Comparison of ENCODE assay signal across 16 cellular contexts in genomic region chr10:4174197-4174596, GRCh38.
DNase-seq lines count a peak whose midpoint lies in the region; ATAC-seq, FAIRE-seq and TF ChIP-seq lines count a peak whose summit lies in the region.
"Had no signal": no experiment of that assay in that cellular context is flagged by ENCODE, and none has a peak within 500 bp of the region (broad histone marks: within the 10 kb centered on the region; RNA-seq: fewer than 3 reads in every experiment).

No MANE protein-coding gene starts in this region.

- H3K9me1 ChIP-seq in K562 (ENCODE audit: control insufficient read depth, insufficient read depth, low read length) = no peaks in the 10 kb centered on the region

- H3K9ac ChIP-seq in mammary epithelial cell (ENCODE audit: insufficient read depth, low read length) = no peak overlapping the region
- H3K9ac ChIP-seq in K562 (ENCODE audit: insufficient read depth in 1 of 2, low read depth in 2 of 2, low read length in 2 of 2) = no peak overlapping the region
- H3K9ac ChIP-seq: BLaER1 had no signal

- POLR2A ChIA-PET in MCF 10A (lab: Yijun Ruan, JAX) = no interaction called here
- POLR2A ChIA-PET in K562 (lab: Yijun Ruan, JAX) = no interaction called here

- ATAC-seq in K562 = peak; percentile 52; the same call in 2 of the 3 replicates
- ATAC-seq: activated naive CD8-positive, alpha-beta T cell treated with anti-CD3 and anti-CD28 coated beads, Interleukin-2, amount 50 U/mL, for 24 hours had no signal

- no peak overlapping the region for H3K4me2 ChIP-seq in mammary epithelial cell (ENCODE audit: insufficient read depth, low read depth, low read length)
- H3K4me2 ChIP-seq in K562 (ENCODE audit: insufficient read depth, low read length) = no peak overlapping the region
- H3K4me2 ChIP-seq: BLaER1 had no signal

- BruUV-seq in MCF 10A (replicated peaks; lab: Mats Ljungman, UMichigan) (no TSS peak), mammary epithelial cell (replicated peaks; lab: Mats Ljungman, UMichigan) (no TSS peak), K562 (replicated peaks; lab: Mats Ljungman, UMichigan) (no TSS peak)

- no peak for FAIRE-seq in K562 (lab: Jason Lieb, UNC)

- H3K79me2 ChIP-seq in mammary epithelial cell (ENCODE audit: insufficient read depth, low read length) (no peaks in the 10 kb centered on the region), K562 (ENCODE audit: control insufficient read depth, insufficient read depth, low read length) (no peaks in the 10 kb centered on the region)

- 100% methylated on average over 4 of the region's 9 CpGs for WGBS in mammary epithelial cell (ENCODE audit: low coverage, missing lambda C conversion rate)
- 0% methylated on average over 9 of the region's 9 CpGs for WGBS in K562 (ENCODE audit: insufficient coverage, low coverage, missing lambda C conversion rate)

- dilution Hi-C loops in mammary epithelial cell (cut with HindIII; ENCODE audit: low sequenced_read_pairs) = no loop called here

- no peaks in the 10 kb centered on the region for H3K9me3 Mint-ChIP-seq in MCF 10A (ENCODE audit: unreplicated experiment)
- peaks cover 11% of the 10 kb centered on the region for H3K9me3 Mint-ChIP-seq in activated T-helper 2 cell treated with anti-CD3 and anti-CD28 coated beads, Interferon-gamma antibody, Interleukin-2, Interleukin-4, amounts not matched to agents 10 μg/mL and 5 μg/mL and 100 μg/mL, durations not matched to agents 14 hours and 24 hours and 36 hours
- H3K9me3 Mint-ChIP-seq: memory B cell had no signal

- H4K20me1 ChIP-seq in mammary epithelial cell (ENCODE audit: insufficient read depth, low read length) (no peaks in the 10 kb centered on the region), K562 (replicated peaks; ENCODE audit: control insufficient read depth, insufficient read depth, low read length) (no peaks in the 10 kb centered on the region)
- H4K20me1 ChIP-seq: BLaER1 had no signal

- no peak overlapping the region for H3K4me3 Mint-ChIP-seq in MCF 10A (ENCODE audit: unreplicated experiment)
- H3K4me3 Mint-ChIP-seq in activated T-helper 2 cell treated with anti-CD3 and anti-CD28 coated beads, Interferon-gamma antibody, Interleukin-2, Interleukin-4, amounts not matched to agents 10 μg/mL and 5 μg/mL and 100 μg/mL, durations not matched to agents 14 hours and 24 hours and 36 hours (ENCODE audit: low read depth) = no peak overlapping the region
- H3K4me3 Mint-ChIP-seq: activated naive CD8-positive, alpha-beta T cell treated with anti-CD3 and anti-CD28 coated beads, Interleukin-2, amount 50 U/mL, for 24 hours; memory B cell had no signal

- H3K4me3 ChIP-seq in mammary epithelial cell (replicated peaks in 1 of 3; ENCODE audit: insufficient read depth in 1 of 3, low read depth in 2 of 3, low read length in 3 of 3) (no peak overlapping the region), K562 (no peak overlapping the region), retinal pigment epithelial cell (ENCODE audit: low read length) (no peak overlapping the region)
- H3K4me3 ChIP-seq: BLaER1, heart right ventricle, ovary, uterus had no signal

- intact Hi-C loops in MCF 10A (cut with micrococcal nuclease) (no loop called here), mammary epithelial cell (cut with micrococcal nuclease) (no loop called here), K562 (cut with micrococcal nuclease) (no loop called here)
- intact Hi-C loops in activated T-helper 2 cell treated with anti-CD3 and anti-CD28 coated beads, Interferon-gamma antibody, Interleukin-2, Interleukin-4, amounts not matched to agents 10 μg/mL and 5 μg/mL and 100 μg/mL, durations not matched to agents 14 hours and 24 hours and 36 hours (cut with micrococcal nuclease) = no loop called here

- DNase-seq in MCF 10A (ENCODE audit: unreplicated experiment) (peak; percentile 41), mammary epithelial cell (no peak), KBM-7 (peak; percentile 29), K562 (ENCODE audit: extremely low read depth in 1 of 4, low spot score in 3 of 4) (peak in 1 of 4 experiments; percentile 10), retinal pigment epithelial cell (ENCODE audit: low read depth) (no peak), NCI-H2081 treated with DMSO at 0.1 percent for 48 hours (lab: John Stamatoyannopoulos, UW) (no peak), DMS79 (lab: John Stamatoyannopoulos, UW) (no peak)
- no peak for DNase-seq in activated T-helper 2 cell treated with anti-CD3 and anti-CD28 coated beads, Interferon-gamma antibody, Interleukin-2, Interleukin-4, amounts not matched to agents 10 μg/mL and 5 μg/mL and 100 μg/mL, durations not matched to agents 14 hours and 24 hours and 36 hours (ENCODE audit: low spot score)
- DNase-seq: activated naive CD8-positive, alpha-beta T cell treated with anti-CD3 and anti-CD28 coated beads, Interleukin-2, amount 50 U/mL, for 24 hours; effector CD4-positive, alpha-beta T cell; heart right ventricle; NCI-H2029 treated with DMSO at 0.1 percent for 48 hours; ovary; uterus had no signal

- no peak for TF ChIP-seq POLR2A in K562 (conservative IDR thresholded peaks at IDR 0.05)

- in situ Hi-C loops in mammary epithelial cell (cut with MboI; ENCODE audit: low sequenced_read_pairs in 2 of 2) = no loop called here
- in situ Hi-C loops in KBM-7 (cut with MboI; ENCODE audit: low pct_unique_long_range_greater_than_20kb, low sequenced_read_pairs) = no loop called here
- in situ Hi-C loops in K562 (cut with MboI) = no loop called here

- peak in 1 of 2 experiments; percentile 29; a peak in 1 of 4 replicates for TF ChIP-seq RAD21 in K562 (CRISPR knock-in tag; conservative IDR thresholded peaks at IDR 0.05 in 1 of 2, IDR thresholded peaks at IDR 0.05 in 1 of 2)

- H3K27me3 Mint-ChIP-seq in MCF 10A (ENCODE audit: insufficient read depth, unreplicated experiment) = no peaks in the 10 kb centered on the region
- H3K27me3 Mint-ChIP-seq in activated T-helper 2 cell treated with anti-CD3 and anti-CD28 coated beads, Interferon-gamma antibody, Interleukin-2, Interleukin-4, amounts not matched to agents 10 μg/mL and 5 μg/mL and 100 μg/mL, durations not matched to agents 14 hours and 24 hours and 36 hours (ENCODE audit: low read depth) = no peaks in the 10 kb centered on the region
- H3K27me3 Mint-ChIP-seq: memory B cell had no signal

- TF ChIP-seq CTCF in MCF 10A (IDR thresholded peaks at IDR 0.05; ENCODE audit: unreplicated experiment) (peak; percentile 19), mammary epithelial cell (conservative IDR thresholded peaks at IDR 0.05 in 1 of 2, IDR thresholded peaks at IDR 0.05 in 1 of 2; ENCODE audit: extremely low read depth in 1 of 2, insufficient read depth in 1 of 2, low read depth in 1 of 2, low read length in 2 of 2) (peak in 1 of 2 donors; percentile 18), K562 (IDR thresholded peaks at IDR 0.05 in 2 of 3, conservative IDR thresholded peaks at IDR 0.05 in 1 of 3; ENCODE audit: insufficient read depth in 2 of 3, low read depth in 1 of 3, low read length in 3 of 3) (peak; percentile 16 to 31 (median 27); a peak in 3 of 6 replicates), retinal pigment epithelial cell (conservative IDR thresholded peaks at IDR 0.05; ENCODE audit: low read depth, low read length) (peak; percentile 10)

- H3K27ac ChIP-seq in mammary epithelial cell (ENCODE audit: insufficient read depth, low read depth, low read length) (no peak overlapping the region), K562 (ENCODE audit: extremely low read depth, low read depth, low read length) (no peak overlapping the region)
- H3K27ac ChIP-seq: BLaER1, heart right ventricle, ovary, uterus had no signal

- H3K36me3 ChIP-seq in mammary epithelial cell (ENCODE audit: insufficient read depth, low read length) (no peaks in the 10 kb centered on the region), K562 (ENCODE audit: control insufficient read depth, insufficient read depth, low read length) (no peaks in the 10 kb centered on the region)
- H3K36me3 ChIP-seq: BLaER1, heart right ventricle, ovary, uterus had no signal

- H3K9me3 ChIP-seq in mammary epithelial cell (replicated peaks; ENCODE audit: insufficient read depth, low read length) (peaks cover 2% of the 10 kb centered on the region), K562 (replicated peaks; ENCODE audit: control insufficient read depth, insufficient read depth, low read depth, low read length) (no peaks in the 10 kb centered on the region)
- H3K9me3 ChIP-seq: ovary, uterus had no signal

- H2AFZ ChIP-seq in mammary epithelial cell (ENCODE audit: low read depth, low read length) (no peak overlapping the region), K562 (ENCODE audit: low read depth, low read length) (no peak overlapping the region)

- no peaks in the 10 kb centered on the region for H3K4me1 Mint-ChIP-seq in MCF 10A (ENCODE audit: insufficient read depth, unreplicated experiment)
- H3K4me1 Mint-ChIP-seq in activated T-helper 2 cell treated with anti-CD3 and anti-CD28 coated beads, Interferon-gamma antibody, Interleukin-2, Interleukin-4, amounts not matched to agents 10 μg/mL and 5 μg/mL and 100 μg/mL, durations not matched to agents 14 hours and 24 hours and 36 hours (ENCODE audit: low read depth) = peaks cover 1% of the 10 kb centered on the region

- H3K4me1 ChIP-seq in mammary epithelial cell (ENCODE audit: insufficient read depth, low read length) (no peaks in the 10 kb centered on the region), K562 (replicated peaks in 1 of 2; ENCODE audit: control insufficient read depth in 2 of 2, insufficient read depth in 2 of 2, low read length in 2 of 2) (no peaks in the 10 kb centered on the region)
- H3K4me1 ChIP-seq: BLaER1, uterus had no signal

- TF ChIP-seq EP300 in K562 (IDR thresholded peaks at IDR 0.05; ENCODE audit: low read length) = no peak

- H3K36me3 Mint-ChIP-seq in MCF 10A (ENCODE audit: insufficient read depth, unreplicated experiment) = peaks cover 6% of the 10 kb centered on the region
- H3K36me3 Mint-ChIP-seq in activated T-helper 2 cell treated with anti-CD3 and anti-CD28 coated beads, Interferon-gamma antibody, Interleukin-2, Interleukin-4, amounts not matched to agents 10 μg/mL and 5 μg/mL and 100 μg/mL, durations not matched to agents 14 hours and 24 hours and 36 hours (ENCODE audit: low read depth) = no peaks in the 10 kb centered on the region

- CTCF ChIA-PET in MCF 10A (lab: Yijun Ruan, JAX) (no interaction called here), mammary epithelial cell (lab: Charles Lee; ENCODE audit: low non-redundant PET) (interaction anchor here (0.7 kb wide), 1 partner anchor 263 kb away, joined by 7 read pairs; no protein-coding TSS in a partner anchor), K562 (lab: Yijun Ruan, JAX; ENCODE audit: low intra/inter-chr PET ratio) (no interaction called here)

- H3K27me3 ChIP-seq in mammary epithelial cell (ENCODE audit: insufficient read depth, low read length) (no peaks in the 10 kb centered on the region), K562 (ENCODE audit: control insufficient read depth in 2 of 2, insufficient read depth in 2 of 2, low read length in 2 of 2) (peaks cover 2 to 15% of the 10 kb centered on the region in 2 experiments; a peak in 2 of 5 replicates)
- H3K27me3 ChIP-seq: BLaER1, heart right ventricle, ovary, uterus had no signal

- no peak overlapping the region for H3K27ac Mint-ChIP-seq in MCF 10A (ENCODE audit: low read depth, unreplicated experiment)
- no peak overlapping the region for H3K27ac Mint-ChIP-seq in activated T-helper 2 cell treated with anti-CD3 and anti-CD28 coated beads, Interferon-gamma antibody, Interleukin-2, Interleukin-4, amounts not matched to agents 10 μg/mL and 5 μg/mL and 100 μg/mL, durations not matched to agents 14 hours and 24 hours and 36 hours
- H3K27ac Mint-ChIP-seq: activated naive CD8-positive, alpha-beta T cell treated with anti-CD3 and anti-CD28 coated beads, Interleukin-2, amount 50 U/mL, for 24 hours; memory B cell had no signal

Comparison
In these comparisons a context has a peak if more than half of its experiments do, and no peak if none do; other contexts are left out.
1. DNase-seq: peak in MCF 10A (single experiment) and KBM-7 (single experiment); none in mammary epithelial cell (single experiment), retinal pigment epithelial cell (single experiment), NCI-H2081 treated with DMSO at 0.1 percent for 48 hours (single experiment), DMS79 (single experiment) and activated T-helper 2 cell treated with anti-CD3 and anti-CD28 coated beads, Interferon-gamma antibody, Interleukin-2, Interleukin-4, amounts not matched to agents 10 μg/mL and 5 μg/mL and 100 μg/mL, durations not matched to agents 14 hours and 24 hours and 36 hours (single experiment).